In the genomic region with DNA sequence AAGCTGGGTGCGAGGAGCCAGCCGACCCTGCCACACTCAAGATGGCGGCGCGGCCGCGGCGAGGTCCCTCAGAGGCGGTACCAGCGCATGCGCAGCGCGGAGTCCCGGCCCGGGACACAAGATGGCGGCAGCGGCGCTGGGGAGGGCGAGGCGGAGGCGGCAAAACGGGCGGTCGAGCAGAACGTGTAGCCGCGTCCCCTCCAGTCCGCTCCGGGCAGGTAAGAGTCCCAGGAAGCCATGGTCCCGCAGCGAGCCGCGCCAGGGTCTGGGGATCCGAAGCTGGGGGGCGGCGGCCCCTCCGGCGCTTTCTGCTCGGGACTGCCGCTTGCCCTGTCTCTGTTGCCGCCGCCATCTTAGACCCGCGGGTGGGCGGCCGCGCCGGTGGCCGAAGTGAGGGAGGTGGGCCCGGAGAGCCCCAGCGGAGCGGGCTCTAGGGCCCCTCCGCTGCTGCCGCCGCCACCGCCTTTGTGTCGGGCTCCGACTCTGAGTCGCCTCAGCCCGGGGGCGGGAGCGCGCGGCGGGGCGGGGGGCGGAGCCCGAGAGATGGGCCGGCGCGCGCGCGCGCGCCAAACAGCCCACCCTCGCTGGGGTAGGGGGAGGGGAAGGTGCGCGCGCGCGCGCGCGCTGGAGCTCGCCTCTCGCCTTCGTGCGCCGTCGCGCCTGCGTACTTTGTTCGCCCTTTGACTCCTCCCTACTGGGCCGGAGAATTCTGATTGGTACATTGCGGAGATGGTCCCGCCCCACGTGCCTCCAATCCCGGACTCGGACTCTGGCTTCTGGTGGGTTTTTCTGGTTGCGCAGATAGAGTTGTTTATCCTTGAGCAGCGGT, we compare ENCODE assay signal across 8 cellular contexts.
A peak's percentile ranks its signal among the peaks of the same experiment; 100 is the strongest.
DNase-seq lines count a peak whose midpoint lies in the region; ATAC-seq and FAIRE-seq lines count a peak whose summit lies in the region.

A gene (plus strand): TSS at position 97 of the 829 bp plus-strand sequence. CDS start 4,317 bp downstream, outside the sequence.

- H3K4me1 ChIP-seq in effector memory CD4-positive, alpha-beta T cell (ENCODE audit: control insufficient read depth, insufficient read depth, low read length, poor library complexity, severe bottlenecking) = peaks cover 20% of the 10 kb centered on the region

- H3K36me3 Mint-ChIP-seq in memory B cell = peaks cover 17% of the 10 kb centered on the region

- DNase-seq in COR-L47 (lab: John Stamatoyannopoulos, UW) (peak; percentile 95), HTR-8/SVneo (ENCODE audit: insufficient read length, low spot score) (peak; percentile 100), NOMO-1 treated with DMSO at 0.1 percent for 48 hours (lab: John Stamatoyannopoulos, UW; ENCODE audit: unreplicated experiment) (peak; percentile 95), memory B cell (ENCODE audit: low spot score in 2 of 2) (peak; percentile 98 to 99)
- DNase-seq in activated CD8-positive, alpha-beta memory T cell treated with anti-CD3 and anti-CD28 coated beads for 4 hours (ENCODE audit: low read depth in 2 of 2) = peak; percentile 96 to 97
- DNase-seq in effector memory CD4-positive, alpha-beta T cell = peak; percentile 96 to 97 (median 97)
- peak; percentile 99 for DNase-seq in stimulated activated CD8-positive, alpha-beta memory T cell treated with anti-CD3 and anti-CD28 coated beads, Interleukin-12 subunit alpha, Interleukin-12 subunit beta, amount 100 ng/mL, for 1 hour (ENCODE audit: low read depth)

- peak within 1 kb of the TSS; percentile 98 for H3K27ac ChIP-seq in effector memory CD4-positive, alpha-beta T cell (ENCODE audit: insufficient read depth, low read length, poor library complexity, severe bottlenecking)

- H3K4me3 Mint-ChIP-seq in memory B cell = peak within 1 kb of the TSS; percentile 97

- peak within 1 kb of the TSS; percentile 98 for H3K27ac Mint-ChIP-seq in memory B cell

- no peaks in the 10 kb centered on the region for H3K27me3 Mint-ChIP-seq in memory B cell

- peak; percentile 73 for ATAC-seq in GM21381 (IDR thresholded peaks at IDR 0.05; ENCODE audit: unreplicated experiment)
- ATAC-seq in memory B cell (ENCODE audit: low read depth) = peak; percentile 80

- FAIRE-seq in HTR-8/SVneo (lab: Jason Lieb, UNC) = peak; percentile 98

- H3K9me3 ChIP-seq in effector memory CD4-positive, alpha-beta T cell (ENCODE audit: control insufficient read depth, low read length) = no peaks in the 10 kb centered on the region

- no peaks in the 10 kb centered on the region for H3K27me3 ChIP-seq in effector memory CD4-positive, alpha-beta T cell (replicated peaks; ENCODE audit: control insufficient read depth, insufficient read depth, low read length, poor library complexity, severe bottlenecking)

- no peaks in the 10 kb centered on the region for H3K9me3 Mint-ChIP-seq in memory B cell

- peaks cover 5% of the 10 kb centered on the region for H3K4me1 Mint-ChIP-seq in memory B cell

- peaks cover 31% of the 10 kb centered on the region for H3K36me3 ChIP-seq in effector memory CD4-positive, alpha-beta T cell (ENCODE audit: control insufficient read depth, insufficient read depth, low read length)

- peak within 1 kb of the TSS; percentile 95 for H3K4me3 ChIP-seq in effector memory CD4-positive, alpha-beta T cell (ENCODE audit: insufficient read depth, low read depth, low read length, poor library complexity, severe bottlenecking)

Comparison
In these comparisons a context has a peak if more than half of its experiments do, and no peak if none do; other contexts are left out.
1. Peak in every context shown above with its lines: DNase-seq, ATAC-seq, H3K4me3 ChIP-seq and H3K27ac ChIP-seq.